Comparison of ENCODE assay signal across 8 cellular contexts in the genomic region with DNA sequence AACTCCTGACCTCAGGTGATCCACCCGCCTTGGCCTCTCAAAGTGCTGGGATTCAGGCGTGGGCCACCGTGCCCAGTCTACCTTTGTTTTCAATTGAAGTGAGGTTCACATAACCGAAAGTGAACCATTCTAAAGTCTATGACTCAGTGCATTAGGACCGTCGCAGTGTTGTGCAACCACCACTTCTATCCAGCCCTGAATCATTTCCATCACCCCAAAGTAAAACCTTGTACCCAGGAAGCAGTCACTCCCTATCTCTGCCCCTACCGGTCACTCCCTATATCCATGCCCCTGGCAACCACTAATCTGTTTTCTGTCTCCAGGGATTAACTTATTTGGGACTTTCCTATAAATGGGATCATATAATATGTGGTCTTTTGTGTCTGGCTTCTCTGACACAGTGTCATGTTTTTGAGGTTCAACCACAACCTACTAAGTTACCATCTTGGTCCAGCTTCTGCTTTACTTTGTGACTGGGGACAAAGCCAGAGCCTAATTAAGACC. TPM values are rescaled to one million over a fixed set of nuclear protein-coding genes. Genes with fewer than 3 reads are reported as not detected.
DNase-seq lines count a peak whose midpoint lies in the region; ATAC-seq, FAIRE-seq and TF ChIP-seq lines count a peak whose summit lies in the region.

No MANE protein-coding gene starts in this region.

- no peak overlapping the region for H3K4me3 ChIP-seq in WERI-Rb-1 (ENCODE audit: low read depth, low read length)
- H3K4me3 ChIP-seq in keratinocyte (ENCODE audit: control insufficient read depth in 2 of 3, extremely low read depth in 1 of 3, insufficient read depth in 2 of 3, low read depth in 1 of 3, low read length in 3 of 3), result no peak overlapping the region
- no peak overlapping the region for H3K4me3 ChIP-seq in neural progenitor cell

- H3K27me3 ChIP-seq in WERI-Rb-1 (ENCODE audit: insufficient read depth, low read depth, severe bottlenecking) (no peaks in the 10 kb centered on the region), keratinocyte (ENCODE audit: control insufficient read depth, extremely low read depth, insufficient read depth, low read length) (no peaks in the 10 kb centered on the region), neural progenitor cell (no peaks in the 10 kb centered on the region)

- H3K36me3 ChIP-seq in WERI-Rb-1 (peaks cover 12% of the 10 kb centered on the region), keratinocyte (ENCODE audit: control insufficient read depth in 2 of 2, extremely low read depth in 1 of 2, insufficient read depth in 2 of 2, low read length in 2 of 2) (no peaks in the 10 kb centered on the region), neural progenitor cell (no peaks in the 10 kb centered on the region)

- H3F3A ChIP-seq in neural progenitor cell (ENCODE audit: low read depth), result peaks cover 43% of the 10 kb centered on the region

- no peaks in the 10 kb centered on the region for H3K36me3 Mint-ChIP-seq in activated T-cell treated with anti-CD3 and anti-CD28 coated beads, Interleukin-2, amount 50 U/mL, for 24 hours (ENCODE audit: low read depth)
- peaks cover 24% of the 10 kb centered on the region for H3K36me3 Mint-ChIP-seq in neural progenitor cell

- H4K20me1 ChIP-seq in keratinocyte (ENCODE audit: control insufficient read depth, extremely low read depth, insufficient read depth, low read length), result no peaks in the 10 kb centered on the region
- H4K20me1 ChIP-seq in neural progenitor cell (ENCODE audit: low read depth), result peaks cover 15% of the 10 kb centered on the region

- no peak for DNase-seq in activated T-cell treated with anti-CD3 and anti-CD28 coated beads, Interleukin-2, amount 50 U/mL, for 24 hours
- DNase-seq in activated T-cell treated with anti-CD3 and anti-CD28 coated beads for 4 hours (no peak), WERI-Rb-1 (peak; percentile 56), keratinocyte (ENCODE audit: low read depth, low spot score) (peak; percentile 57), ureter (ENCODE audit: low spot score) (peak; percentile 60), NCI-H510A (lab: John Stamatoyannopoulos, UW) (no peak), neural progenitor cell (ENCODE audit: low spot score) (no peak)

- H3K9me3 ChIP-seq in WERI-Rb-1 (ENCODE audit: severe bottlenecking) (no peaks in the 10 kb centered on the region), keratinocyte (ENCODE audit: control insufficient read depth, low read depth, low read length) (no peaks in the 10 kb centered on the region), neural progenitor cell (ENCODE audit: low read depth) (no peaks in the 10 kb centered on the region)

- FAIRE-seq in keratinocyte (lab: Jason Lieb, UNC), result peak; percentile 98

- H3K9ac ChIP-seq in keratinocyte (ENCODE audit: control insufficient read depth, extremely low read depth, insufficient read depth, low read length) (peak overlapping the region; percentile 54), neural progenitor cell (no peak overlapping the region)

- H2AFZ ChIP-seq in keratinocyte (ENCODE audit: control insufficient read depth, low read length) (peak overlapping the region; percentile 5), neural progenitor cell (replicated peaks) (no peak overlapping the region)

- no peak overlapping the region for H3K4me3 Mint-ChIP-seq in activated T-cell treated with anti-CD3 and anti-CD28 coated beads, Interleukin-2, amount 50 U/mL, for 24 hours
- H3K4me3 Mint-ChIP-seq in neural progenitor cell, result no peak overlapping the region

- peak overlapping the region; percentile 51 for H3K4me2 ChIP-seq in keratinocyte (ENCODE audit: control insufficient read depth, extremely low read depth, insufficient read depth, low read depth, low read length)
- H3K4me2 ChIP-seq in neural progenitor cell, result no peak overlapping the region

- H3K9me3 Mint-ChIP-seq in activated T-cell treated with anti-CD3 and anti-CD28 coated beads, Interleukin-2, amount 50 U/mL, for 24 hours, result no peaks in the 10 kb centered on the region
- H3K9me3 Mint-ChIP-seq in neural progenitor cell, result no peaks in the 10 kb centered on the region

- H3K9me1 ChIP-seq in keratinocyte (ENCODE audit: control insufficient read depth, extremely low read depth, insufficient read depth, low read length), result peaks cover 4% of the 10 kb centered on the region

- no peaks in the 10 kb centered on the region for H3K27me3 Mint-ChIP-seq in activated T-cell treated with anti-CD3 and anti-CD28 coated beads, Interleukin-2, amount 50 U/mL, for 24 hours
- peaks cover 13% of the 10 kb centered on the region for H3K27me3 Mint-ChIP-seq in neural progenitor cell (ENCODE audit: insufficient read depth, low read depth)

- peaks cover 38% of the 10 kb centered on the region for H3K4me1 ChIP-seq in keratinocyte (ENCODE audit: control insufficient read depth, extremely low read depth, insufficient read depth, low read length)
- H3K4me1 ChIP-seq in neural progenitor cell, result peaks cover 40% of the 10 kb centered on the region

- peaks cover 5% of the 10 kb centered on the region for H3K4me1 Mint-ChIP-seq in activated T-cell treated with anti-CD3 and anti-CD28 coated beads, Interleukin-2, amount 50 U/mL, for 24 hours (ENCODE audit: low read depth)
- peaks cover 76% of the 10 kb centered on the region for H3K4me1 Mint-ChIP-seq in neural progenitor cell

- H3K27ac ChIP-seq in WERI-Rb-1 (peak overlapping the region; percentile 19; the same call in 1 of the 2 replicates), keratinocyte (ENCODE audit: control insufficient read depth, insufficient read depth, low read length) (peak overlapping the region; percentile 93), neural progenitor cell (no peak overlapping the region)

- H3K79me2 ChIP-seq in keratinocyte (ENCODE audit: control insufficient read depth, insufficient read depth, low read length) (no peaks in the 10 kb centered on the region), neural progenitor cell (ENCODE audit: low read depth) (no peaks in the 10 kb centered on the region)

- dilution Hi-C loops in keratinocyte (cut with MboI; ENCODE audit: extremely low pct_ligation_motif_present, low sequenced_read_pairs), result no loop called here

- no peak for ATAC-seq in GM18519 (IDR thresholded peaks at IDR 0.05; ENCODE audit: low FRiP score, unreplicated experiment)

- peak; percentile 49 for TF ChIP-seq CTCF in WERI-Rb-1 (IDR thresholded peaks at IDR 0.05; ENCODE audit: low read depth, low read length)
- peak; percentile 56 to 70 (median 60) for TF ChIP-seq CTCF in keratinocyte (optimal IDR thresholded peaks at IDR 0.05 in 1 of 3, IDR thresholded peaks at IDR 0.05 in 1 of 3, conservative IDR thresholded peaks at IDR 0.05 in 1 of 3; ENCODE audit: extremely low read depth in 1 of 3, insufficient read depth in 2 of 3, low read length in 3 of 3)
- TF ChIP-seq CTCF in neural progenitor cell (IDR thresholded peaks at IDR 0.05), result no peak

- peak overlapping the region; percentile 52 for H3K27ac Mint-ChIP-seq in activated T-cell treated with anti-CD3 and anti-CD28 coated beads, Interleukin-2, amount 50 U/mL, for 24 hours
- H3K27ac Mint-ChIP-seq in neural progenitor cell, result no peak overlapping the region

RNA-seq across cellular contexts. Expression of gene CDC42EP4, which starts 28.3 kb away (rescaled TPM):
- 5.9 to 11.1 TPM (median 9.4 TPM) in 3 replicates for polyA plus RNA-seq in keratinocyte
- polyA plus RNA-seq in keratinocyte (2011; ENCODE audit: low read depth), result 4.1 TPM
- 7.5 and 10.9 TPM in 2 replicates for polyA plus RNA-seq in keratinocyte (2011; cell fraction: cytosol; rRNA removed)
- polyA plus RNA-seq in keratinocyte (2011; cell fraction: nucleus; rRNA removed), result 7.4 and 11.1 TPM in 2 replicates
- 9.2 and 14.3 TPM in 2 replicates for polyA plus RNA-seq in keratinocyte (2012; ENCODE audit: low replicate concordance)
- 10.7 to 18.2 TPM (median 13.7 TPM) in 3 replicates for polyA minus RNA-seq in keratinocyte
- 16.1 TPM for polyA minus RNA-seq in keratinocyte (2011; cell fraction: cytosol; rRNA and poly(A)+ RNA removed)
- polyA minus RNA-seq in keratinocyte (2011; cell fraction: nucleus; rRNA and poly(A)+ RNA removed), result 14.0 and 17.1 TPM in 2 replicates
- 70.8 TPM for total RNA-seq in ureter
- 10.8 and 28.9 TPM in 2 replicates for total RNA-seq in neural progenitor cell (ENCODE audit: low replicate concordance)

Comparison
In these comparisons a context has a peak if more than half of its experiments do, and no peak if none do; other contexts are left out.
1. DNase-seq: peak in WERI-Rb-1 (single experiment), keratinocyte (single experiment) and ureter (single experiment); none in activated T-cell treated with anti-CD3 and anti-CD28 coated beads, Interleukin-2, amount 50 U/mL, for 24 hours (single experiment), activated T-cell treated with anti-CD3 and anti-CD28 coated beads for 4 hours (single experiment), NCI-H510A (single experiment) and neural progenitor cell (single experiment).